Comparison of ENCODE assay signal across 8 cellular contexts in genomic region chr20:43191946-43192847, GRCh38.
A peak's percentile ranks its signal among the peaks of the same experiment; 100 is the strongest.
DNase-seq lines count a peak whose midpoint lies in the region; ATAC-seq and TF ChIP-seq lines count a peak whose summit lies in the region.

No MANE protein-coding gene starts in this region.

- H3K27me3 ChIP-seq in HL-60 (ENCODE audit: insufficient read depth, poor library complexity, severe bottlenecking) = peaks cover 31% of the 10 kb centered on the region

- no peak for ATAC-seq in HG03097 (IDR thresholded peaks at IDR 0.05; ENCODE audit: low FRiP score, unreplicated experiment)

- DNase-seq in COLO829 (ENCODE audit: low spot score) (peak; percentile 29), HL-60 (ENCODE audit: low read depth in 1 of 2, low spot score in 1 of 2) (peak in 1 of 2 experiments; percentile 20), UCSD-AML1 (lab: John Stamatoyannopoulos, UW; ENCODE audit: unreplicated experiment) (peak; percentile 30), islet precursor cell (peak; percentile 79), cerebellar nuclear complex (lab: John Stamatoyannopoulos, UW) (no peak), OCI-M2 (lab: John Stamatoyannopoulos, UW; ENCODE audit: unreplicated experiment) (no peak)
- DNase-seq in activated CD4-positive, alpha-beta T cell treated with anti-CD3 and anti-CD28 coated beads, Interleukin-2, amount 50 U/mL, for 4 hours = no peak

- H3K4me3 ChIP-seq in HL-60 (replicated peaks; ENCODE audit: insufficient read depth, low read length) = no peak overlapping the region

- no peak overlapping the region for H3K27ac ChIP-seq in HL-60 (replicated peaks)

- peak; percentile 63 for TF ChIP-seq CTCF in HL-60 (IDR thresholded peaks at IDR 0.05; ENCODE audit: insufficient read depth, low read length)

Comparison
In these comparisons a context has a peak if more than half of its experiments do, and no peak if none do; other contexts are left out.
1. DNase-seq: peak in COLO829 (single experiment), UCSD-AML1 (single experiment) and islet precursor cell (single experiment); none in cerebellar nuclear complex (0 of 2), OCI-M2 (single experiment) and activated CD4-positive, alpha-beta T cell treated with anti-CD3 and anti-CD28 coated beads, Interleukin-2, amount 50 U/mL, for 4 hours (0 of 2).